In the genomic region with DNA sequence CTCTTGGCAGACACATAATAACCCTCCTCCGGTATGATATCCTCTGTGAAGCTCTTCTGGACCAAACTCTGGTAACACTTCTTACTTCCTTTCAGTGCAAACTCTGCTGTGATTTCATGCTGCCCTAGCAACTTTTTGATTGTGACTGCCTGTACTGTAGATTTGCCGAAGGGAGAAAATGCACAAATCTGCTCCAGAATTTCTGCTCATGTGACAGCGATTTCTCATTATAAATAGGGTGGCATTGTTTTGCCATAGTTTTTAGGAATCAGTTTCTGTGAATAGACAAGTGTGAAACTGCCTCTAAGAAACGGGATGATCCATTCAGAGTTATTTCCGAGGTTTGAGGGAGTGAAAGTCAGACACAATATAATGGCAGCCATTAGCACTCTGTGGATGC, we compare ENCODE assay signal across 19 cellular contexts.
"Had no signal": no experiment of that assay in that cellular context is flagged by ENCODE, and none has a peak within 500 bp of the region (broad histone marks: within the 10 kb centered on the region; RNA-seq: fewer than 3 reads in every experiment).

No MANE protein-coding gene starts in this region.

- DNase-seq: activated CD4-positive, alpha-beta T cell treated with anti-CD3 and anti-CD28 coated beads for 36 hours; activated CD4-positive, alpha-beta T cell treated with anti-CD3 and anti-CD28 coated beads, Interleukin-2, amount 50 U/mL, for 4 hours; activated CD4-positive, CD25-positive, alpha-beta regulatory T cell; activated effector memory CD4-positive, alpha-beta T cell treated with Interleukin-2 at 50 U/mL for 16 hours; activated naive CD4-positive, alpha-beta T cell treated with Interleukin-2 at 50 U/mL for 16 hours; effector CD4-positive, alpha-beta T cell; esophagus squamous epithelium; glutamatergic neuron; islet precursor cell; left ventricle myocardium inferior; occipital lobe; right cardiac atrium; stimulated activated CD4-positive, alpha-beta T cell treated with anti-CD3 and anti-CD28 coated beads, Interleukin-2, amount 100 ng/mL, for 48 hours; stimulated activated naive CD4-positive, alpha-beta T cell treated with Interleukin-2 at 50 U/mL for 16 hours had no signal

- H3K4me3 ChIP-seq: esophagus squamous epithelium, left ventricle myocardium inferior, lung had no signal

- H3K79me2 ChIP-seq: parathyroid adenoma had no signal

- H3K4me1 ChIP-seq: esophagus squamous epithelium, left ventricle myocardium inferior, parathyroid adenoma had no signal

- H2AFZ ChIP-seq: parathyroid adenoma had no signal

- H3K27me3 ChIP-seq: esophagus squamous epithelium had no signal

- FAIRE-seq: bronchial epithelial cell, frontal cortex had no signal

- H3K36me3 ChIP-seq: esophagus squamous epithelium, left ventricle myocardium inferior had no signal

- H3K27ac ChIP-seq: epithelial cell of prostate, esophagus squamous epithelium, left ventricle myocardium inferior, parathyroid adenoma had no signal

- H3K9ac ChIP-seq: parathyroid adenoma had no signal

- H3K9me3 ChIP-seq: esophagus squamous epithelium, left ventricle myocardium inferior had no signal

- ATAC-seq: activated CD4-positive, alpha-beta T cell treated with anti-CD3 and anti-CD28 coated beads for 36 hours; right cardiac atrium had no signal
